In the genomic region with DNA sequence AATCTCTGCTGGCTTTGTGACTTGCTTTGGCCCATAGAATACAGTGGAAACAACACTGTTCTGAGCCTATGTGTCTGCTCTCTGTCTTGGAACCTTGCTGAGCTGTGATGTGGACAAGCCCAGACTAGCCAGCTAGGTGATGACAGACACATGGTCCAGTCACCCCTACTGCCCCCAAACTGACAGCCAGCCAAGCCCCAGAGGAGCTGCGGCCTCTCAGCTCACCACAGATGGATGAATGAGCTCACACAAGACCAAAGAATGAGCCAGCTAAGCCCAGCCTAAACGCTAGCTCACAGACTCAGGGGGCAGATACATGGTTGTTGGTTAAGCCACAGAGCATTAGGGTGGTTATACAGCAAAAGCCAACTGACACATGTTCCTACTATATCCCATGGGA, we compare ENCODE assay signal across 21 cellular contexts. TPM values are rescaled to one million over a fixed set of nuclear protein-coding genes. Genes with fewer than 3 reads are reported as not detected.
A peak's percentile ranks its signal among the peaks of the same experiment; 100 is the strongest.
DNase-seq lines count a peak whose midpoint lies in the region; ATAC-seq, FAIRE-seq and TF ChIP-seq lines count a peak whose summit lies in the region.
"Had no signal": no experiment of that assay in that cellular context is flagged by ENCODE, and none has a peak within 500 bp of the region (broad histone marks: within the 10 kb centered on the region; RNA-seq: fewer than 3 reads in every experiment).

No MANE protein-coding gene starts in this region.

- DNase-seq in GM03348 (ENCODE audit: low spot score) (peak; percentile 75), HTR-8/SVneo (ENCODE audit: insufficient read length, low spot score) (peak; percentile 27), epithelial cell of esophagus (ENCODE audit: low read depth) (peak; percentile 96), neural crest cell (ENCODE audit: low read depth, low spot score) (no peak), kidney glomerular epithelial cell (lab: John Stamatoyannopoulos, UW) (no peak), amniotic stem cell (lab: John Stamatoyannopoulos, UW) (no peak)
- DNase-seq: activated effector memory CD4-positive, alpha-beta T cell treated with anti-CD3 and anti-CD28 coated beads, Interleukin-2, amount 50 U/mL, for 16 hours; brain microvascular endothelial cell; CD4-positive, CD25-positive, alpha-beta regulatory T cell; DND-41; effector CD4-positive, alpha-beta T cell; Kasumi-1; kidney; NCI-H187; psoas muscle had no signal

- H3K36me3 Mint-ChIP-seq in neural crest cell (ENCODE audit: low read depth), result peaks cover 16% of the 10 kb centered on the region

- no peaks in the 10 kb centered on the region for H3K9me3 Mint-ChIP-seq in neural crest cell
- H3K9me3 Mint-ChIP-seq: CD4-positive, CD25-positive, alpha-beta regulatory T cell had no signal

- FAIRE-seq in HTR-8/SVneo (lab: Jason Lieb, UNC), result peak; percentile 83
- FAIRE-seq: GM12878, kidney had no signal

- H3K27ac Mint-ChIP-seq in neural crest cell (ENCODE audit: unreplicated experiment), result no peak overlapping the region

- no peak for ATAC-seq in HG03097 (IDR thresholded peaks at IDR 0.05; ENCODE audit: low FRiP score, unreplicated experiment)
- ATAC-seq: GM12878, psoas muscle had no signal

- no peaks in the 10 kb centered on the region for H3K27me3 Mint-ChIP-seq in neural crest cell (ENCODE audit: low read depth)

- H3K4me3 ChIP-seq in epithelial cell of esophagus (ENCODE audit: low read length), result no peak overlapping the region
- H3K4me3 ChIP-seq: GM12878, HAP-1, mucosa of descending colon, psoas muscle, thoracic aorta had no signal

- H3K4me3 Mint-ChIP-seq in neural crest cell, result peak overlapping the region; percentile 59

- peaks cover 15% of the 10 kb centered on the region for H3K4me1 Mint-ChIP-seq in neural crest cell

- TF ChIP-seq CTCF in epithelial cell of esophagus (IDR thresholded peaks at IDR 0.05; ENCODE audit: insufficient read depth, low read depth, low read length, missing control alignments) (no peak), neural crest cell (conservative IDR thresholded peaks at IDR 0.05) (no peak)

RNA-seq across cellular contexts. Expression of a gene that starts 4.1 kb away (rescaled TPM):
- 32.1 and 33.6 TPM in 2 replicates for total RNA-seq in neural crest cell

RNA-seq across cellular contexts. Expression of a gene that starts 33.4 kb away (rescaled TPM):
- not detected in 2 replicates for total RNA-seq in neural crest cell
- total RNA-seq: CD4-positive, CD25-positive, alpha-beta regulatory T cell; glomerular endothelial cell; GM12878; kidney; mucosa of descending colon; psoas muscle; thoracic aorta had no signal

RNA-seq across cellular contexts. Expression of a gene that starts 38.8 kb away (rescaled TPM):
- 19.0 and 21.2 TPM in 2 replicates for total RNA-seq in neural crest cell
- total RNA-seq: CD4-positive, CD25-positive, alpha-beta regulatory T cell; glomerular endothelial cell; GM12878; kidney; psoas muscle; thoracic aorta had no signal

RNA-seq across cellular contexts. Expression of a gene that starts 43.7 kb away (rescaled TPM):
- 16.1 and 20.2 TPM in 2 replicates for total RNA-seq in neural crest cell

RNA-seq across cellular contexts. Expression of a gene that starts 51.8 kb away (rescaled TPM):
- total RNA-seq in neural crest cell, result 70.5 and 77.7 TPM in 2 replicates

Comparison
In these comparisons a context has a peak if more than half of its experiments do, and no peak if none do; other contexts are left out.
1. DNase-seq: peak in GM03348 (single experiment), HTR-8/SVneo (single experiment) and epithelial cell of esophagus (single experiment); none in neural crest cell (single experiment), kidney glomerular epithelial cell (single experiment) and amniotic stem cell (single experiment).